ENCODE assay signal across 20 cellular contexts in the genomic region with DNA sequence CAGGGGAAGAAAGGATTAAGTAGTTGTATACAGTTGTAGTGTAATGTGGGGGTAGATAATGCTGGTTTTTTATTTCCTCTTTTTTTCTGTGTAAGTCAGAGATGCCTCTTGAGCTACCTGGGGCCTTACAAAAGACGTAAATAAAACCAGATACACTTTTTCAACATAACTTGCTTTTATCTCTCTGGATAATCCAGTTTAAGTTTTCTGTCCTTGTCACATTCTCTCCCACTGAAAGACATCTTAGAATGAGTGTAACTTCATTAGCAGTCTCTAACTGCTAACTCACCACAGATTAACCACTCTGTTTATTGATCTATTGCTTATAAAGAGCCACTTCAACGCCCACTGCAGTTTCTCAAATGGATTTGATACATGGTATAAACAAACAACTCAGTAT.
DNase-seq lines count a peak whose midpoint lies in the region; ATAC-seq and TF ChIP-seq lines count a peak whose summit lies in the region.
"Had no signal": no experiment of that assay in that cellular context is flagged by ENCODE, and none has a peak within 500 bp of the region (broad histone marks: within the 10 kb centered on the region; RNA-seq: fewer than 3 reads in every experiment).

No MANE protein-coding gene starts in this region.

- no peak overlapping the region for H3K27ac ChIP-seq in CD4-positive, CD25-positive, alpha-beta regulatory T cell (ENCODE audit: insufficient read depth, low read length, poor library complexity, severe bottlenecking)
- H3K27ac ChIP-seq: foreskin keratinocyte, parathyroid adenoma, Peyer's patch had no signal

- peak overlapping the region; percentile 47 to 58 (median 57) for H3K27ac Mint-ChIP-seq in CD4-positive, CD25-positive, alpha-beta regulatory T cell
- H3K27ac Mint-ChIP-seq in activated T-helper 2 cell treated with anti-CD3 and anti-CD28 coated beads, Interferon-gamma antibody, Interleukin-2, Interleukin-4, amounts not matched to agents 10 μg/mL and 5 μg/mL and 100 μg/mL, durations not matched to agents 14 hours and 24 hours and 36 hours: peak overlapping the region; percentile 82
- H3K27ac Mint-ChIP-seq in endothelial cell (ENCODE audit: unreplicated experiment): no peak overlapping the region

- no peak for ATAC-seq in CD4-positive, CD25-positive, alpha-beta regulatory T cell (ENCODE audit: low read depth in 2 of 2)
- no peak for ATAC-seq in left cardiac atrium
- ATAC-seq: foreskin keratinocyte, SK-N-SH treated with all-trans-retinoic acid at 6 μM for 48 hours had no signal

- H3K4me1 Mint-ChIP-seq in CD4-positive, CD25-positive, alpha-beta regulatory T cell: peaks cover 21 to 66% (median 50%) of the 10 kb centered on the region in 4 donors
- H3K4me1 Mint-ChIP-seq in activated T-helper 2 cell treated with anti-CD3 and anti-CD28 coated beads, Interferon-gamma antibody, Interleukin-2, Interleukin-4, amounts not matched to agents 10 μg/mL and 5 μg/mL and 100 μg/mL, durations not matched to agents 14 hours and 24 hours and 36 hours (ENCODE audit: low read depth): peaks cover 74% of the 10 kb centered on the region
- H3K4me1 Mint-ChIP-seq in endothelial cell (ENCODE audit: unreplicated experiment): no peaks in the 10 kb centered on the region

- peak overlapping the region in 2 of 4 donors; percentile 9 to 30 for H3K4me3 Mint-ChIP-seq in CD4-positive, CD25-positive, alpha-beta regulatory T cell
- H3K4me3 Mint-ChIP-seq in activated T-helper 2 cell treated with anti-CD3 and anti-CD28 coated beads, Interferon-gamma antibody, Interleukin-2, Interleukin-4, amounts not matched to agents 10 μg/mL and 5 μg/mL and 100 μg/mL, durations not matched to agents 14 hours and 24 hours and 36 hours (ENCODE audit: low read depth): peak overlapping the region; percentile 6
- no peak overlapping the region for H3K4me3 Mint-ChIP-seq in endothelial cell (ENCODE audit: unreplicated experiment)

- intact Hi-C loops in activated T-helper 2 cell treated with anti-CD3 and anti-CD28 coated beads, Interferon-gamma antibody, Interleukin-2, Interleukin-4, amounts not matched to agents 10 μg/mL and 5 μg/mL and 100 μg/mL, durations not matched to agents 14 hours and 24 hours and 36 hours (cut with micrococcal nuclease): loop anchor here (1.0 to 10.0 kb wide), 5 partner anchors 56 to 535 kb away; a partner anchor contains a TSS
- intact Hi-C loops in left cardiac atrium (cut with DNase I): no loop called here

- H3K36me3 Mint-ChIP-seq in CD4-positive, CD25-positive, alpha-beta regulatory T cell: peaks cover 4% of the 10 kb centered on the region
- peaks cover 19% of the 10 kb centered on the region for H3K36me3 Mint-ChIP-seq in activated T-helper 2 cell treated with anti-CD3 and anti-CD28 coated beads, Interferon-gamma antibody, Interleukin-2, Interleukin-4, amounts not matched to agents 10 μg/mL and 5 μg/mL and 100 μg/mL, durations not matched to agents 14 hours and 24 hours and 36 hours (ENCODE audit: low read depth)
- no peaks in the 10 kb centered on the region for H3K36me3 Mint-ChIP-seq in endothelial cell (ENCODE audit: low read depth, unreplicated experiment)

- H3K27me3 Mint-ChIP-seq in CD4-positive, CD25-positive, alpha-beta regulatory T cell: no peaks in the 10 kb centered on the region
- no peaks in the 10 kb centered on the region for H3K27me3 Mint-ChIP-seq in activated T-helper 2 cell treated with anti-CD3 and anti-CD28 coated beads, Interferon-gamma antibody, Interleukin-2, Interleukin-4, amounts not matched to agents 10 μg/mL and 5 μg/mL and 100 μg/mL, durations not matched to agents 14 hours and 24 hours and 36 hours (ENCODE audit: low read depth)
- peaks cover 3% of the 10 kb centered on the region for H3K27me3 Mint-ChIP-seq in endothelial cell (ENCODE audit: unreplicated experiment)

- peaks cover 0 to 1% (median 0%) of the 10 kb centered on the region in 7 donors for H3K9me3 Mint-ChIP-seq in CD4-positive, CD25-positive, alpha-beta regulatory T cell
- peaks cover 3% of the 10 kb centered on the region for H3K9me3 Mint-ChIP-seq in activated T-helper 2 cell treated with anti-CD3 and anti-CD28 coated beads, Interferon-gamma antibody, Interleukin-2, Interleukin-4, amounts not matched to agents 10 μg/mL and 5 μg/mL and 100 μg/mL, durations not matched to agents 14 hours and 24 hours and 36 hours
- no peaks in the 10 kb centered on the region for H3K9me3 Mint-ChIP-seq in endothelial cell (ENCODE audit: unreplicated experiment)

- no peaks in the 10 kb centered on the region for H3K36me3 ChIP-seq in CD4-positive, CD25-positive, alpha-beta regulatory T cell (ENCODE audit: control insufficient read depth, insufficient read depth, low read length)
- H3K36me3 ChIP-seq: Peyer's patch had no signal

- peak overlapping the region; percentile 69 for H3K4me3 ChIP-seq in CD4-positive, CD25-positive, alpha-beta regulatory T cell (ENCODE audit: low read depth, low read length)
- H3K4me3 ChIP-seq: Peyer's patch had no signal

- no peaks in the 10 kb centered on the region for H3K9me3 ChIP-seq in CD4-positive, CD25-positive, alpha-beta regulatory T cell (ENCODE audit: control insufficient read depth in 2 of 2, low read length in 2 of 2)
- H3K9me3 ChIP-seq: Peyer's patch had no signal

- no peak for TF ChIP-seq CTCF in endothelial cell (IDR thresholded peaks at IDR 0.05; ENCODE audit: unreplicated experiment)

- no peaks in the 10 kb centered on the region for H3K27me3 ChIP-seq in CD4-positive, CD25-positive, alpha-beta regulatory T cell (ENCODE audit: control insufficient read depth, insufficient read depth, low read length)
- H3K27me3 ChIP-seq: foreskin keratinocyte, Peyer's patch had no signal

- peaks cover 17% of the 10 kb centered on the region for H3K4me1 ChIP-seq in CD4-positive, CD25-positive, alpha-beta regulatory T cell (ENCODE audit: control insufficient read depth, insufficient read depth, low read length, poor library complexity, severe bottlenecking)
- H3K4me1 ChIP-seq: parathyroid adenoma had no signal

- DNase-seq in CD4-positive, CD25-positive, alpha-beta regulatory T cell: no peak
- DNase-seq in DMS53 treated with DMSO at 0.1 percent for 48 hours (lab: John Stamatoyannopoulos, UW; ENCODE audit: unreplicated experiment): peak; percentile 11
- peak; percentile 18 for DNase-seq in NCI-H345 (lab: John Stamatoyannopoulos, UW)
- no peak for DNase-seq in activated T-helper 2 cell treated with anti-CD3 and anti-CD28 coated beads, Interferon-gamma antibody, Interleukin-2, Interleukin-4, amounts not matched to agents 10 μg/mL and 5 μg/mL and 100 μg/mL, durations not matched to agents 14 hours and 24 hours and 36 hours (ENCODE audit: low spot score)
- no peak for DNase-seq in DMS79 (lab: John Stamatoyannopoulos, UW)
- no peak for DNase-seq in NCI-H82 treated with DMSO at 0.1 percent for 48 hours (lab: John Stamatoyannopoulos, UW; ENCODE audit: unreplicated experiment)
- no peak for DNase-seq in endothelial cell (ENCODE audit: low spot score)
- no peak for DNase-seq in left cardiac atrium
- DNase-seq: activated CD8-positive, alpha-beta memory T cell treated with anti-CD3 and anti-CD28 coated beads, Interleukin-2, amount 50 U/mL, for 4 hours; amniotic stem cell; Calu3; cerebellar nuclear complex; foreskin keratinocyte; GDM1; GOT3; NCI-H187; Peyer's patch; stimulated activated CD4-positive, alpha-beta T cell treated with anti-CD3 and anti-CD28 coated beads, Interleukin-4, amount 100 ng/mL, for 24 hours had no signal

Comparison
In these comparisons a context has a peak if more than half of its experiments do, and no peak if none do; other contexts are left out.
1. DNase-seq: peak in DMS53 treated with DMSO at 0.1 percent for 48 hours (single experiment) and NCI-H345 (single experiment); none in CD4-positive, CD25-positive, alpha-beta regulatory T cell (0 of 3), activated T-helper 2 cell treated with anti-CD3 and anti-CD28 coated beads, Interferon-gamma antibody, Interleukin-2, Interleukin-4, amounts not matched to agents 10 μg/mL and 5 μg/mL and 100 μg/mL, durations not matched to agents 14 hours and 24 hours and 36 hours (single experiment), DMS79 (single experiment), NCI-H82 treated with DMSO at 0.1 percent for 48 hours (single experiment), endothelial cell (single experiment) and left cardiac atrium (single experiment).